8 cellular contexts compared by ENCODE assay signal in the genomic region with DNA sequence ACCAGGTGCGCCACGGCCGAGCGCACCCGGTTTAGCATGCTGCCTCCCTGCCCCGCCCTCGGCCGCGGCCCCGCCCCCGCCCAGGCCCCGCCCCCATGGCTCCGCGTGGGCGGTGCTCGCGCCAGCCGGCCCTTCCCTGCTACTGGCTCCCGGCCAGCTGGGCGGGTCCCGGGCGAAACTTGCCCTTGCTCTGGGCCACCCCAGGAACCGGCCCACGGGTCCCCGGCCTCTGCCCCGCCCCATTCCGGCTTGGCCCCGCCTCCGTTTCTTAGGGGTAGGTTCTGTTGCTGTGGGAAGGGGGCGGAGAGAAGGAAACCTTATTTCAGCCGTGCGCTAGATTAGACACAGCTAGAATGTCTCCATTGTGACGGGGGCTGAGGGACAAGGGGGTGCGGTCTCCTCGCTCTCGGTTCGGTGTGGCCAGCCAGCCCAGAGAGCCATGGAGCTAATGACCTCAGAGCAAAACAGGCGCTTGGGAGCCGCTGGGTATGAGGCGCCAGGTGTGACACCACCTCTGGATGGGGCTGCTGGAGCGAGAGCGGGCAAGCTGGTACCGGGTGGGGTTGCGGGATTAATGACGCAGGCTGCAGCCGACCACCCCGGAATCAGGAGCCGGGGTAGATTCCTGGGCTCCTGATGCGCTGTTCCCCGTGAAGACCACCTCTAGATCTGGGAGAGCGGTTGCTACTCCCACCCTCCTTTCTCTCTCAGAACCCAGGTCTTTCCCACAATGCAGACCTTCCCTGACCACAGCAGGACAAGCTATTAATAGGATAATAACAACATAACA. TPM values are rescaled to one million over a fixed set of nuclear protein-coding genes. Genes with fewer than 3 reads are reported as not detected.
DNase-seq lines count a peak whose midpoint lies in the region; ATAC-seq and TF ChIP-seq lines count a peak whose summit lies in the region.

Gene PPM1J, minus strand, starts transcription at position 69 of the 790 bp plus-strand sequence. Its CDS starts 31 bp downstream, at position 38.

- no peak for TF ChIP-seq POLR2A in GM18505 (IDR thresholded peaks at IDR 0.05; ENCODE audit: borderline replicate concordance, extremely low read depth, insufficient read depth, insufficient read length)

- no peaks in the 10 kb centered on the region for H3K9me3 ChIP-seq in aorta (ENCODE audit: control insufficient read depth, low read length)

- no peak for TF ChIP-seq CTCF in retinal pigment epithelial cell (conservative IDR thresholded peaks at IDR 0.05; ENCODE audit: low read depth, low read length)

- H3K4me1 ChIP-seq in aorta (ENCODE audit: control insufficient read depth in 1 of 2, insufficient read depth in 2 of 2, low read length in 2 of 2), result no peaks in the 10 kb centered on the region

- H3K4me3 ChIP-seq in retinal pigment epithelial cell (ENCODE audit: low read length) (peak within 1 kb of the TSS; percentile 66), aorta (ENCODE audit: low read length in 2 of 2) (peak within 1 kb of the TSS; percentile 14 to 37)

- WGBS in aorta, 2 donors, result 0 to 1% methylated on average over 42 to 51 of the region's 51 CpGs

- intact Hi-C loops in aorta (cut with DNase I), result loop anchor here (1.0 to 10.0 kb wide), 10 partner anchors 87 to 962 kb away; partner anchors contain the start of gene LRIG2 (in 2 of the 2)

- DNase-seq in NCI-H1694 (lab: John Stamatoyannopoulos, UW) (peak; percentile 46), T1000 (lab: John Stamatoyannopoulos, UW) (peak; percentile 97), astrocyte of the hippocampus (ENCODE audit: low read depth, low spot score) (peak; percentile 95), hypothalamus (lab: John Stamatoyannopoulos, UW) (peak in 49 of 51 donors; percentile 29 to 91 (median 72)), retinal pigment epithelial cell (ENCODE audit: low read depth) (peak; percentile 68), aorta (peak; percentile 99 to 100)

- H3K27ac ChIP-seq in aorta (ENCODE audit: low read depth in 1 of 2, low read length in 2 of 2), result no peak within 1 kb of the TSS

- peak; percentile 70 for ATAC-seq in GM18505 (IDR thresholded peaks at IDR 0.05; ENCODE audit: unreplicated experiment)
- ATAC-seq in HG02870 (IDR thresholded peaks at IDR 0.05; ENCODE audit: unreplicated experiment), result peak; percentile 71
- ATAC-seq in aorta (ENCODE audit: low FRiP score), result peak; percentile 93

- no peaks in the 10 kb centered on the region for H3K36me3 ChIP-seq in aorta (ENCODE audit: control insufficient read depth in 1 of 2, insufficient read depth in 2 of 2, low read length in 1 of 2)

- H3K27me3 ChIP-seq in aorta (ENCODE audit: control insufficient read depth in 1 of 2, insufficient read depth in 2 of 2, low read length in 1 of 2), result no peaks in the 10 kb centered on the region

RNA-seq across cellular contexts. Expression of gene PPM1J, which starts in this region (rescaled TPM):
- 1 to 10 TPM; 3.7 to 4.3 TPM for total RNA-seq in aorta
- 1 to 10 TPM in 1 of 2 donors, not detected in 1; 7.1 TPM for polyA plus RNA-seq in aorta

Comparison
In these comparisons a context has a peak if more than half of its experiments do, and no peak if none do; other contexts are left out.
1. DNase-seq: peak in every context shown above with its lines; median percentile 100 in aorta; 97 in T1000; 95 in astrocyte of the hippocampus; 72 in hypothalamus; 68 in retinal pigment epithelial cell; 46 in NCI-H1694.